17 cellular contexts compared by ENCODE assay signal in genomic region chr2:202721621-202722020, GRCh38.
DNase-seq lines count a peak whose midpoint lies in the region; TF ChIP-seq lines count a peak whose summit lies in the region.
"Had no signal": no experiment of that assay in that cellular context is flagged by ENCODE, and none has a peak within 500 bp of the region (broad histone marks: within the 10 kb centered on the region; RNA-seq: fewer than 3 reads in every experiment).

No MANE protein-coding gene starts in this region.

- intact Hi-C loops in activated naive CD4-positive, alpha-beta T cell treated with anti-CD3 and anti-CD28 coated beads for 36 hours (cut with micrococcal nuclease) = no loop called here
- intact Hi-C loops in A673 (cut with micrococcal nuclease; ENCODE audit: unreplicated experiment) = no loop called here

- no peaks in the 10 kb centered on the region for H3K36me3 ChIP-seq in A673 (ENCODE audit: insufficient read depth, low read length, poor library complexity, severe bottlenecking)

- POLR2A ChIA-PET in A673 (lab: Charles Lee; ENCODE audit: low non-redundant PET) = no interaction called here

- TF ChIP-seq CTCF in astrocyte of the spinal cord (IDR thresholded peaks at IDR 0.05; ENCODE audit: low read depth, low read length) = no peak
- TF ChIP-seq CTCF in A673 (conservative IDR thresholded peaks at IDR 0.05; ENCODE audit: low read depth, low read length) = no peak

- no peaks in the 10 kb centered on the region for H3K4me1 ChIP-seq in A673 (ENCODE audit: insufficient read depth, low read length, poor library complexity, severe bottlenecking)
- H3K4me1 ChIP-seq: stomach had no signal

- H3K9me3 Mint-ChIP-seq in activated naive CD4-positive, alpha-beta T cell treated with anti-CD3 and anti-CD28 coated beads for 36 hours = peaks cover 6% of the 10 kb centered on the region

- H3K9me3 ChIP-seq in A673 (ENCODE audit: low read depth, low read length, poor library complexity, severe bottlenecking) = peaks cover 2% of the 10 kb centered on the region
- H3K9me3 ChIP-seq: A549 had no signal

- DNase-seq in A172 (ENCODE audit: low spot score) (peak; percentile 15), HS-27A (ENCODE audit: low read depth) (peak; percentile 30), astrocyte of the spinal cord (ENCODE audit: low read depth, low spot score) (peak; percentile 32), iris pigment epithelial cell (ENCODE audit: low read depth) (peak; percentile 90), A673 (ENCODE audit: low spot score) (no peak), occipital lobe (lab: John Stamatoyannopoulos, UW) (no peak), SIG-M5 treated with dmso at 0.1 percent for 504 hours (lab: John Stamatoyannopoulos, UW; ENCODE audit: unreplicated experiment) (no peak)
- no peak for DNase-seq in activated naive CD4-positive, alpha-beta T cell treated with anti-CD3 and anti-CD28 coated beads for 36 hours
- DNase-seq: activated gamma-delta T cell treated with Interleukin-2 at 50 U/mL for 16 hours; central memory CD4-positive, alpha-beta T cell; COR-L47; H7; mammary epithelial cell; NCI-H2107; stomach had no signal

- H3K36me3 Mint-ChIP-seq in activated naive CD4-positive, alpha-beta T cell treated with anti-CD3 and anti-CD28 coated beads for 36 hours (ENCODE audit: low read depth) = peaks cover 15% of the 10 kb centered on the region

- peaks cover 57% of the 10 kb centered on the region for H3K4me1 Mint-ChIP-seq in activated naive CD4-positive, alpha-beta T cell treated with anti-CD3 and anti-CD28 coated beads for 36 hours (ENCODE audit: low read depth)

- H3K27ac Mint-ChIP-seq in activated naive CD4-positive, alpha-beta T cell treated with anti-CD3 and anti-CD28 coated beads for 36 hours = no peak overlapping the region

- no peak overlapping the region for H3K4me3 Mint-ChIP-seq in activated naive CD4-positive, alpha-beta T cell treated with anti-CD3 and anti-CD28 coated beads for 36 hours

- BruUV-seq in A673 (replicated peaks; lab: Mats Ljungman, UMichigan) = no TSS peak

- no peak overlapping the region for H3K4me3 ChIP-seq in astrocyte of the spinal cord (ENCODE audit: low read depth, low read length)
- no peak overlapping the region for H3K4me3 ChIP-seq in A673 (ENCODE audit: low read depth, low read length, poor library complexity, severe bottlenecking)
- H3K4me3 ChIP-seq: A549, SK-N-MC, stomach had no signal

- CTCF ChIA-PET in activated naive CD4-positive, alpha-beta T cell treated with anti-CD3 and anti-CD28 coated beads for 36 hours (lab: Charles Lee) = interaction anchor here (1.1 kb wide), 1 partner anchor 13 kb away, joined by 3 read pairs; no protein-coding TSS in a partner anchor
- CTCF ChIA-PET in A673 (lab: Charles Lee) = no interaction called here

- no peak overlapping the region for H3K27ac ChIP-seq in A673 (ENCODE audit: low read depth, low read length, poor library complexity, severe bottlenecking)
- H3K27ac ChIP-seq: A549, SK-N-MC, stomach had no signal

- H3K27me3 ChIP-seq in A673 (replicated peaks; ENCODE audit: insufficient read depth, low read depth, low read length, poor library complexity) = no peaks in the 10 kb centered on the region
- H3K27me3 ChIP-seq: stomach had no signal

- H3K27me3 Mint-ChIP-seq in activated naive CD4-positive, alpha-beta T cell treated with anti-CD3 and anti-CD28 coated beads for 36 hours (ENCODE audit: low read depth) = no peaks in the 10 kb centered on the region

- in situ Hi-C loops in astrocyte of the spinal cord (cut with HindIII; ENCODE audit: low sequenced_read_pairs) = no loop called here

Comparison
In these comparisons a context has a peak if more than half of its experiments do, and no peak if none do; other contexts are left out.
1. DNase-seq: peak in A172 (single experiment), HS-27A (single experiment), astrocyte of the spinal cord (single experiment) and iris pigment epithelial cell (single experiment); none in activated naive CD4-positive, alpha-beta T cell treated with anti-CD3 and anti-CD28 coated beads for 36 hours (single experiment), A673 (single experiment), occipital lobe (single experiment) and SIG-M5 treated with dmso at 0.1 percent for 504 hours (single experiment).